ENCODE assay signal across 10 cellular contexts in the genomic region with DNA sequence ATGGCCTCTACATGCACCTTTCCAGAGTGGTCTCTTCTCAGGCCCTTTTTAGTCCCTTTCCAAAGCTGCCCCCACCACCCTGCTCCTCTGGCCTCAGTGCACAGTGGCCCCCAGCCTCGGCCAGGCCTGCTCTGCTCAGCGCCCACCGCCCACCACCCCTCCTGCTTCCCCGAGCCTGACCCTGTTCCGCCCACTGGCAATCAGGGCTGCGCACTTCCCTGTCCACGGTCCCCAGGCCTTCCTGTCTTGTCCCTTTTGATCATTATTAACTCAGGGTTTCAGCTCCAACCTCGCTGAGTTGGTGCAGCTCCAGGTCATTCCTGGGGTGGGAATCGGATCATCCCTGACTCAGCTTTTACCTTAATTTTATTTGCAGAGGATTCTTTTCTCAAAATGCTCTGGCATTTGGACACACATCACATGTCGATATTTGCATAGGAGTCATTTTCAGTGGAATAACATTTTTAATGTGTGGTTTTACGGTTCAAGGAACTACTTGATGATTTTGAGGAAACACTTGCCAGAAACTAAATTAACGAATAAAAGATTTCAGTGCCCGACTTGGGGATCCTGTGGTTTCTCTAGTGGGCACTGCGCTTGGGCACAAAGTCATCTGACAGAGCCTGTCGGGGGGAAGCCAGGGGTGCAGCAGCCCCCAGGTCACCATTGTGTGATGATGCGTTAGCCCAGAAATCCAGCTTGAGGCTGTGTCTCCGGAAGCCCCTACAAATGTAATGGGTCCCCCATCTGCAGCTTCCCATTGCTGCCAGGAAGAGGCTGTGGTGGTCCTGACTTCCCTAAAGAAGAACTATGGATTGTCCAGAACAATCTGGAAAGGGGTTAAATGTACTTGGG. TPM values are rescaled to one million over a fixed set of nuclear protein-coding genes. Genes with fewer than 3 reads are reported as not detected.
DNase-seq lines count a peak whose midpoint lies in the region; ATAC-seq, FAIRE-seq and TF ChIP-seq lines count a peak whose summit lies in the region.
"Had no signal": no experiment of that assay in that cellular context is flagged by ENCODE, and none has a peak within 500 bp of the region (broad histone marks: within the 10 kb centered on the region; RNA-seq: fewer than 3 reads in every experiment).

No MANE protein-coding gene starts in this region.

- intact Hi-C loops in GM12878 (cut with micrococcal nuclease; ENCODE audit: unreplicated experiment), result no loop called here
- intact Hi-C loops in pancreas (cut with DNase I), result no loop called here

- peaks cover 11% of the 10 kb centered on the region for H3K4me1 ChIP-seq in GM12878 (ENCODE audit: control insufficient read depth, insufficient read depth, low read length)
- H3K4me1 ChIP-seq in pancreas, result peaks cover 0 to 5% (median 5%) of the 10 kb centered on the region in 3 donors
- H3K4me1 ChIP-seq in HAP-1, result 0 out of 2 replicates have a peak, but pooled peaks cover 3% of the 10 kb centered on the region

- H3K27ac ChIP-seq in GM12878 (ENCODE audit: control insufficient read depth, insufficient read depth) (no peak overlapping the region; the same call in 1 of the 2 replicates), pancreas (peak overlapping the region in 1 of 4 donors; percentile 39)

- H3K27me3 ChIP-seq in GM12878 (replicated peaks in 1 of 2; ENCODE audit: control insufficient read depth in 2 of 2, insufficient read depth in 2 of 2, low read length in 1 of 2) (no peaks in the 10 kb centered on the region), pancreas (no peaks in the 10 kb centered on the region), HAP-1 (ENCODE audit: low read depth) (no peaks in the 10 kb centered on the region)

- H3K9ac ChIP-seq in GM12878 (ENCODE audit: control insufficient read depth, insufficient read depth, low read length), result no peak overlapping the region

- no peak overlapping the region; the same call in 1 of the 2 replicates for H3K4me2 ChIP-seq in GM12878 (ENCODE audit: control insufficient read depth, insufficient read depth)

- in situ Hi-C loops in GM12878 (cut with MboI), result no loop called here
- in situ Hi-C loops in HAP-1 (cut with MboI; ENCODE audit: low sequenced_read_pairs), result no loop called here

- 34% methylated on average over 17 of the region's 17 CpGs for WGBS in GM12878 (ENCODE audit: insufficient coverage, insufficient replicate concordance, low lambda C conversion rate, missing lambda C conversion rate)
- 86 to 89% methylated on average over 17 of the region's 17 CpGs for WGBS in pancreas, 2 donors

- RAD21 ChIA-PET in GM12878 (lab: Charles Lee; ENCODE audit: unreplicated experiment), result interaction anchor here (0.9 to 3.5 kb wide), 5 partner anchors 10 to 111 kb away, joined by 3 to 9 read pairs (median 7); partner anchors contain the start of gene SCLY

- FAIRE-seq in GM12878 (lab: Jason Lieb, UNC) (no peak), pancreas (lab: Jason Lieb, UNC) (no peak)

- no peak for TF ChIP-seq RAD21 in GM12878 (IDR thresholded peaks at IDR 0.05; ENCODE audit: insufficient read depth, low read depth, low read length)

- DNase-seq in GM12878 (ENCODE audit: low read depth, low spot score), result no peak
- DNase-seq in pancreas, result peak in 5 of 6 donors; percentile 5 to 66 (median 35)
- no peak for DNase-seq in HAP-1 (ENCODE audit: low spot score in 2 of 2)
- no peak for DNase-seq in GM19240 (ENCODE audit: insufficient read length, low spot score)
- no peak for DNase-seq in NCI-H2196 treated with DMSO at 0.1 percent for 48 hours (lab: John Stamatoyannopoulos, UW; ENCODE audit: unreplicated experiment)
- DNase-seq: midbrain had no signal

- no peak for TF ChIP-seq EP300 in GM12878 (IDR thresholded peaks at IDR 0.05; ENCODE audit: borderline replicate concordance in 1 of 2, control insufficient read depth in 1 of 2, low read depth in 2 of 2, low read length in 2 of 2)

- H3K4me3 ChIP-seq in GM12878, result no peak overlapping the region
- no peak overlapping the region for H3K4me3 ChIP-seq in pancreas
- no peak overlapping the region for H3K4me3 ChIP-seq in HAP-1

- TSS peak; percentile 67 for BruUV-seq in GM12878 (replicated peaks; lab: Mats Ljungman, UMichigan)

- TF ChIP-seq CTCF in GM12878 (IDR thresholded peaks at IDR 0.05 in 2 of 3, conservative IDR thresholded peaks at IDR 0.05 in 1 of 3; ENCODE audit: control insufficient read depth in 2 of 3, extremely low read depth in 1 of 3, insufficient read depth in 1 of 3, low read depth in 3 of 3, low read length in 3 of 3) (no peak), pancreas (IDR thresholded peaks at IDR 0.05) (no peak)

- peak; percentile 18 for ATAC-seq in GM19025 (IDR thresholded peaks at IDR 0.05; ENCODE audit: low read depth, unreplicated experiment)
- peak; percentile 19 for ATAC-seq in HG03159 (IDR thresholded peaks at IDR 0.05; ENCODE audit: unreplicated experiment)
- peak; percentile 28 for ATAC-seq in GM12878
- no peak for ATAC-seq in pancreas
- ATAC-seq in GM18858 (IDR thresholded peaks at IDR 0.05; ENCODE audit: unreplicated experiment), result no peak

- H3K36me3 ChIP-seq in GM12878 (ENCODE audit: control insufficient read depth in 2 of 2, insufficient read depth in 2 of 2, low read length in 1 of 2) (peaks cover 0 to 2% of the 10 kb centered on the region in 2 experiments; a peak in 1 of 4 replicates), pancreas (no peaks in the 10 kb centered on the region), HAP-1 (replicated peaks) (peaks cover 10% of the 10 kb centered on the region; the same call in 1 of the 2 replicates)

- H2AFZ ChIP-seq in GM12878 (ENCODE audit: control insufficient read depth, low read depth, low read length), result peak overlapping the region; percentile 37

- TF ChIP-seq POLR2A in GM12878 (IDR thresholded peaks at IDR 0.05; ENCODE audit: low read depth, low read length), result no peak

- CTCF ChIA-PET in GM12878 (lab: Yijun Ruan, JAX), result interaction anchor here (0.8 to 1.6 kb wide), 4 partner anchors 12 to 241 kb away, joined by 3 to 4 read pairs (median 4); no protein-coding TSS in a partner anchor

- H3K9me3 ChIP-seq in GM12878 (replicated peaks; ENCODE audit: control insufficient read depth, insufficient read depth, low read length), result no peaks in the 10 kb centered on the region
- no peaks in the 10 kb centered on the region for H3K9me3 ChIP-seq in pancreas
- no peaks in the 10 kb centered on the region for H3K9me3 ChIP-seq in HAP-1

- SMC1A ChIA-PET in GM12878 (lab: Charles Lee; ENCODE audit: uncharacterized antibody, unreplicated experiment), result interaction anchor here (0.9 to 2.3 kb wide), 3 partner anchors 10 to 30 kb away, joined by 3 to 8 read pairs (median 7); no protein-coding TSS in a partner anchor

- POLR2A ChIA-PET in GM12878 (lab: Charles Lee), result interaction anchor here (0.7 to 1.9 kb wide), 4 partner anchors 9 to 38 kb away, joined by 3 to 13 read pairs (median 4); no protein-coding TSS in a partner anchor

- H4K20me1 ChIP-seq in GM12878 (ENCODE audit: control insufficient read depth, insufficient read depth), result no peaks in the 10 kb centered on the region

- no peaks in the 10 kb centered on the region for H3K79me2 ChIP-seq in GM12878 (ENCODE audit: control insufficient read depth, insufficient read depth, low read length)

RNA-seq across cellular contexts. Expression of gene ESPNL, which starts 1.1 kb away (rescaled TPM):
- total RNA-seq in GM12878 (2013; cell fraction: nucleolus; rRNA removed), result 3.3 and 4.0 TPM in 2 replicates
- total RNA-seq in GM12878 (2014; rRNA removed), result 0.49 and 0.56 TPM in 2 replicates
- total RNA-seq in GM12878 (2014; rRNA removed; fragmentation: Illumina TruSeq; extraction: Trizol), result 0.14 and 0.18 TPM in 2 replicates
- total RNA-seq in GM12878 (2021), result 0.32 and 0.41 TPM in 2 replicates
- 0.07 TPM for polyA plus RNA-seq in GM12878 (2011; ENCODE audit: low read depth)
- 0.56 and 0.94 TPM in 2 replicates for polyA plus RNA-seq in GM12878 (2011; rRNA removed)
- polyA plus RNA-seq in GM12878 (2011; cell fraction: cytosol; rRNA removed), result 1.6 and 2.2 TPM in 2 replicates
- 6.6 and 6.9 TPM in 2 replicates for polyA plus RNA-seq in GM12878 (2011; cell fraction: nucleus; rRNA removed)
- polyA plus RNA-seq in GM12878 (2012), result 0.38 and 0.48 TPM in 2 replicates
- 0.12 TPM in 1 of 2 replicates, not detected in the other for polyA plus RNA-seq in GM12878 (2014; fragmentation: Illumina TruSeq; extraction: Trizol)
- polyA plus RNA-seq in GM12878 (2014; fragmentation: Nextera tagmentation; extraction: Ambion mirVana), result not detected
- polyA plus RNA-seq in GM12878 (2014; rRNA removed), result 0.36 and 0.39 TPM in 2 replicates
- under 1 TPM in 1 of 2 experiments, not detected in 1; 0.05 TPM for polyA plus RNA-seq in GM12878 (2016; fragmentation: Nextera tagmentation; extraction: Ambion mirVana)
- polyA minus RNA-seq in GM12878 (2011; rRNA and poly(A)+ RNA removed), result 0.15 and 0.62 TPM in 2 replicates
- 0.94 TPM in 1 of 2 replicates, not detected in the other for polyA minus RNA-seq in GM12878 (2011; cell fraction: cytosol; rRNA and poly(A)+ RNA removed)
- 0.60 and 0.77 TPM in 2 replicates for polyA minus RNA-seq in GM12878 (2011; cell fraction: nucleus; rRNA and poly(A)+ RNA removed)
- under 1 TPM in 5 of 6 donors, not detected in 1; 0.05 to 0.72 (median 0.12) TPM for total RNA-seq in pancreas
- under 1 TPM; 0.38 to 0.42 TPM for polyA plus RNA-seq in pancreas
- total RNA-seq: dermis microvascular lymphatic vessel endothelial cell had no signal

RNA-seq across cellular contexts. Expression of gene SCLY, which starts 38.3 kb away (rescaled TPM):
- 121 and 125 TPM in 2 replicates for total RNA-seq in GM12878 (2013; cell fraction: nucleolus; rRNA removed)
- total RNA-seq in GM12878 (2014; rRNA removed) (35.4 and 37.9 TPM in 2 replicates), GM12878 (2014; rRNA removed; fragmentation: Illumina TruSeq; extraction: Trizol) (22.6 and 24.4 TPM in 2 replicates), GM12878 (2021) (31.9 and 34.3 TPM in 2 replicates), pancreas (10 to 100 TPM; 16.7 to 33.5 (median 29.0) TPM)
- 10.1 TPM for polyA plus RNA-seq in GM12878 (2011; ENCODE audit: low read depth)
- polyA plus RNA-seq in GM12878 (2011; rRNA removed) (31.9 and 42.2 TPM in 2 replicates), GM12878 (2014; fragmentation: Illumina TruSeq; extraction: Trizol) (22.2 and 22.3 TPM in 2 replicates), GM12878 (2014; fragmentation: Nextera tagmentation; extraction: Ambion mirVana) (1 to 10 TPM; 3.3 to 3.6 TPM), GM12878 (2014; rRNA removed) (30.3 and 35.2 TPM in 2 replicates), GM12878 (2016; fragmentation: Nextera tagmentation; extraction: Ambion mirVana) (10 to 100 TPM; 46.4 to 49.1 TPM), pancreas (10 to 100 TPM; 13.8 to 17.1 TPM)
- polyA plus RNA-seq in GM12878 (2011; cell fraction: cytosol; rRNA removed), result 38.5 and 49.2 TPM in 2 replicates
- 71.2 and 92.5 TPM in 2 replicates for polyA plus RNA-seq in GM12878 (2011; cell fraction: nucleus; rRNA removed)
- 11.0 and 12.3 TPM in 2 replicates for polyA plus RNA-seq in GM12878 (2012)
- 46.1 and 55.5 TPM in 2 replicates for polyA minus RNA-seq in GM12878 (2011; rRNA and poly(A)+ RNA removed)
- 10.7 and 21.7 TPM in 2 replicates for polyA minus RNA-seq in GM12878 (2011; cell fraction: cytosol; rRNA and poly(A)+ RNA removed)
- polyA minus RNA-seq in GM12878 (2011; cell fraction: nucleus; rRNA and poly(A)+ RNA removed), result 37.5 and 75.9 TPM in 2 replicates

RNA-seq across cellular contexts. Expression of gene KLHL30, which starts 39.4 kb away (rescaled TPM):
- total RNA-seq in GM12878 (2013; cell fraction: nucleolus; rRNA removed), result 0.12 and 0.13 TPM in 2 replicates
- 0.05 TPM in 1 of 2 replicates, not detected in the other for total RNA-seq in GM12878 (2014; rRNA removed)
- total RNA-seq in GM12878 (2014; rRNA removed; fragmentation: Illumina TruSeq; extraction: Trizol), result not detected in 2 replicates
- 0.05 TPM in 1 of 2 replicates, not detected in the other for total RNA-seq in GM12878 (2021)
- polyA plus RNA-seq in GM12878 (2011; ENCODE audit: low read depth), result not detected
- not detected in 2 replicates for polyA plus RNA-seq in GM12878 (2011; rRNA removed)
- not detected in 2 replicates for polyA plus RNA-seq in GM12878 (2011; cell fraction: cytosol; rRNA removed)
- 0.09 TPM in 1 of 2 replicates, not detected in the other for polyA plus RNA-seq in GM12878 (2011; cell fraction: nucleus; rRNA removed)
- polyA plus RNA-seq in GM12878 (2012), result 0.03 TPM in 1 of 2 replicates, not detected in the other
- not detected in 2 replicates for polyA plus RNA-seq in GM12878 (2014; fragmentation: Illumina TruSeq; extraction: Trizol)
- polyA plus RNA-seq in GM12878 (2014; fragmentation: Nextera tagmentation; extraction: Ambion mirVana), result not detected
- not detected in 2 replicates for polyA plus RNA-seq in GM12878 (2014; rRNA removed)
- under 1 TPM in 1 of 2 experiments, not detected in 1; 0.03 TPM for polyA plus RNA-seq in GM12878 (2016; fragmentation: Nextera tagmentation; extraction: Ambion mirVana)
- polyA minus RNA-seq in GM12878 (2011; rRNA and poly(A)+ RNA removed), result not detected in 2 replicates
- polyA minus RNA-seq in GM12878 (2011; cell fraction: cytosol; rRNA and poly(A)+ RNA removed), result not detected in 2 replicates
- not detected in 2 replicates for polyA minus RNA-seq in GM12878 (2011; cell fraction: nucleus; rRNA and poly(A)+ RNA removed)
- total RNA-seq in pancreas, result under 1 TPM in 4 of 6 donors, not detected in 2; 0.03 to 0.14 (median 0.11) TPM
- polyA plus RNA-seq in pancreas, result under 1 TPM; 0.08 to 0.12 TPM
- total RNA-seq: dermis microvascular lymphatic vessel endothelial cell had no signal

RNA-seq across cellular contexts. Expression of gene ERFE, which starts 59.7 kb away (rescaled TPM):
- not detected in 2 replicates for total RNA-seq in GM12878 (2013; cell fraction: nucleolus; rRNA removed)
- not detected in 2 replicates for total RNA-seq in GM12878 (2014; rRNA removed)
- not detected in 2 replicates for total RNA-seq in GM12878 (2014; rRNA removed; fragmentation: Illumina TruSeq; extraction: Trizol)
- total RNA-seq in GM12878 (2021), result not detected in 2 replicates
- polyA plus RNA-seq in GM12878 (2011; ENCODE audit: low read depth), result not detected
- polyA plus RNA-seq in GM12878 (2011; rRNA removed), result not detected in 2 replicates
- not detected in 2 replicates for polyA plus RNA-seq in GM12878 (2011; cell fraction: cytosol; rRNA removed)
- not detected in 2 replicates for polyA plus RNA-seq in GM12878 (2011; cell fraction: nucleus; rRNA removed)
- polyA plus RNA-seq in GM12878 (2012), result 0.11 TPM in 1 of 2 replicates, not detected in the other
- polyA plus RNA-seq in GM12878 (2014; fragmentation: Illumina TruSeq; extraction: Trizol), result not detected in 2 replicates
- polyA plus RNA-seq in GM12878 (2014; fragmentation: Nextera tagmentation; extraction: Ambion mirVana), result not detected
- polyA plus RNA-seq in GM12878 (2014; rRNA removed), result not detected in 2 replicates
- polyA plus RNA-seq in GM12878 (2016; fragmentation: Nextera tagmentation; extraction: Ambion mirVana), result not detected
- polyA minus RNA-seq in GM12878 (2011; rRNA and poly(A)+ RNA removed), result not detected in 2 replicates
- polyA minus RNA-seq in GM12878 (2011; cell fraction: cytosol; rRNA and poly(A)+ RNA removed), result not detected in 2 replicates
- 0.24 TPM in 1 of 2 replicates, not detected in the other for polyA minus RNA-seq in GM12878 (2011; cell fraction: nucleus; rRNA and poly(A)+ RNA removed)
- total RNA-seq in pancreas, result under 1 TPM in 4 of 6 donors, not detected in 2; 0.14 to 0.88 (median 0.54) TPM
- polyA plus RNA-seq in pancreas, result 1 to 10 TPM in 1 of 2 donors, under 1 TPM in 1; 0.61 to 4.9 TPM

Comparison
In these comparisons a context has a peak if more than half of its experiments do, and no peak if none do; other contexts are left out.
1. ATAC-seq: peak in GM19025 (single experiment), HG03159 (single experiment) and GM12878 (single experiment); none in pancreas (0 of 4) and GM18858 (single experiment).
2. DNase-seq: peak in pancreas (5 of 6); none in GM12878 (single experiment), HAP-1 (0 of 2), GM19240 (single experiment) and NCI-H2196 treated with DMSO at 0.1 percent for 48 hours (single experiment).